In the genomic region with DNA sequence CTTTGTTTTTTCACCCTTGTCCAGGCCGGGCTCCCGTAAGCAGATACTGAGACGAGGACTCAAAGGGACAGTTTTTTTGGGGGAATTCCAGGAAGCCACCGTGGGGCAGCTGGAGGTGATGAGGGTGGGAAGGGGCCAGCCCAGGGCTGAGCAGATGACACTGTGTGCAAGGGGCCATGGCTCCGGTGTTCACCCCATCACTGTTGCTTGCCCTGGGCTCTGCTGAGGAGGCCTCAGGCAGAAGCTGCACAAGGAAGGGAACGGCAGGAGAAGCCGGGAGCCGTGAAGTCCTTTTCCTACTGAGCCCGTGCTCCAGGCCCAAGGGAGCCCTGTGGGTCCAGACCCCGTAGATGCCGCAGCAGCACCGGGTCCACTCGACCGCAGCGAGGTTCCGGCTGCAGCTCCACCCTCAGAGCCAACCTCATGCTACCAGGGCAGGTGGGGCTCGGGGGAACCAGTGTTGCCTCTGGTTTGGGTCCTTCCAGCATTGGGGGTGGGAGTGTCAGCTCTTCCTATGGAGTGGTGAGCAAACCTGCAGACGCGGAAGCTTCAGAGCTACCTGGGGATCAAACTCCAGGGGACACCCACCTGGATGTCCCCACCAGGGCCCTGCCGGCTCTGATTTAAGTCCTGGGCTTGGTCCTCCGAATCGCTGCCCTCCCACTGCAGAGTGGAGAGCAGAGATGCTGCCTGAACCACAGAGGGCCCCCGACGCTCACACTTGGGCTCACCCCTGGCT, we compare ENCODE assay signal across 14 cellular contexts. TPM values are rescaled to one million over a fixed set of nuclear protein-coding genes. Genes with fewer than 3 reads are reported as not detected.
DNase-seq lines count a peak whose midpoint lies in the region; ATAC-seq and TF ChIP-seq lines count a peak whose summit lies in the region.
"Had no signal": no experiment of that assay in that cellular context is flagged by ENCODE, and none has a peak within 500 bp of the region (broad histone marks: within the 10 kb centered on the region; RNA-seq: fewer than 3 reads in every experiment).

No MANE protein-coding gene starts in this region.

- no peak for ATAC-seq in CD4-positive, alpha-beta T cell (ENCODE audit: poor library complexity)
- ATAC-seq: activated CD4-positive, CD25-positive, alpha-beta regulatory T cell treated with anti-CD3 and anti-CD28 coated beads, Interleukin-2, amount 50 U/mL, for 24 hours; CD8-positive, alpha-beta T cell had no signal

- no peaks in the 10 kb centered on the region for H3K27me3 ChIP-seq in CD4-positive, alpha-beta T cell (ENCODE audit: control insufficient read depth, insufficient read depth, low read length)
- H3K27me3 ChIP-seq: SJSA1 had no signal

- POLR2A ChIA-PET in CD4-positive, alpha-beta T cell (lab: Charles Lee), result interaction anchor here (2.1 kb wide), 1 partner anchor 187 kb away, joined by 7 read pairs; a partner anchor contains a TSS

- H3K9me3 Mint-ChIP-seq in CD4-positive, alpha-beta T cell, result no peaks in the 10 kb centered on the region
- H3K9me3 Mint-ChIP-seq in HFFc6, result no peaks in the 10 kb centered on the region
- H3K9me3 Mint-ChIP-seq in chondrocyte (ENCODE audit: low read depth), result no peaks in the 10 kb centered on the region
- no peaks in the 10 kb centered on the region for H3K9me3 Mint-ChIP-seq in nephron
- H3K9me3 Mint-ChIP-seq: CD8-positive, alpha-beta T cell had no signal

- no peak for DNase-seq in CD4-positive, alpha-beta T cell
- no peak for DNase-seq in HFFc6
- no peak for DNase-seq in chondrocyte (ENCODE audit: low spot score)
- no peak for DNase-seq in GM19240 (ENCODE audit: insufficient read length, low spot score)
- DNase-seq in NCI-H2171 (lab: John Stamatoyannopoulos, UW), result no peak
- no peak for DNase-seq in stimulated activated naive CD4-positive, alpha-beta T cell treated with Interleukin-2 at 50 U/mL for 16 hours (lab: John Stamatoyannopoulos, UW)
- DNase-seq: activated naive CD4-positive, alpha-beta T cell treated with Interleukin-2 at 50 U/mL for 16 hours; Karpas-422; NCI-H187; NCI-H82 had no signal

- CTCF ChIA-PET in CD4-positive, alpha-beta T cell (lab: Charles Lee), result no interaction called here

- H3K4me3 Mint-ChIP-seq in CD4-positive, alpha-beta T cell, result no peak overlapping the region
- H3K4me3 Mint-ChIP-seq in HFFc6 (no peak overlapping the region), chondrocyte (ENCODE audit: unreplicated experiment) (peak overlapping the region; percentile 77), nephron (peak overlapping the region; percentile 79 to 87 (median 86))

- peaks cover 6% of the 10 kb centered on the region for H3K4me1 Mint-ChIP-seq in CD4-positive, alpha-beta T cell (ENCODE audit: low read depth)
- H3K4me1 Mint-ChIP-seq in HFFc6 (ENCODE audit: low read depth) (peaks cover 17% of the 10 kb centered on the region), chondrocyte (ENCODE audit: low read depth) (peaks cover 29% of the 10 kb centered on the region), nephron (peaks cover 24% of the 10 kb centered on the region)

- H3K27ac ChIP-seq in CD4-positive, alpha-beta T cell (ENCODE audit: low read depth, low read length), result no peak overlapping the region
- H3K27ac ChIP-seq: SJSA1 had no signal

- peak overlapping the region; percentile 88 for H3K27ac Mint-ChIP-seq in CD4-positive, alpha-beta T cell
- H3K27ac Mint-ChIP-seq in HFFc6 (peak overlapping the region; percentile 88; the same call in 1 of the 2 replicates), chondrocyte (ENCODE audit: unreplicated experiment) (no peak overlapping the region), nephron (no peak overlapping the region)

- no peaks in the 10 kb centered on the region for H3K27me3 Mint-ChIP-seq in CD4-positive, alpha-beta T cell
- H3K27me3 Mint-ChIP-seq in HFFc6 (ENCODE audit: insufficient read depth) (peaks cover 4% of the 10 kb centered on the region; the same call in 1 of the 2 replicates), chondrocyte (ENCODE audit: low read depth) (no peaks in the 10 kb centered on the region), nephron (ENCODE audit: low read depth) (peaks cover 10% of the 10 kb centered on the region)

- intact Hi-C loops in CD4-positive, alpha-beta T cell (cut with DNase I, micrococcal nuclease), result no loop called here

- no peaks in the 10 kb centered on the region for H3K36me3 Mint-ChIP-seq in CD4-positive, alpha-beta T cell (ENCODE audit: low read depth)
- H3K36me3 Mint-ChIP-seq in HFFc6 (ENCODE audit: low read depth) (no peaks in the 10 kb centered on the region), chondrocyte (ENCODE audit: low read depth) (no peaks in the 10 kb centered on the region), nephron (ENCODE audit: low read depth) (no peaks in the 10 kb centered on the region)
- H3K36me3 Mint-ChIP-seq: CD8-positive, alpha-beta T cell had no signal

- TF ChIP-seq CTCF in CD4-positive, alpha-beta T cell (IDR thresholded peaks at IDR 0.05), result no peak
- no peak for TF ChIP-seq CTCF in HFFc6 (IDR thresholded peaks at IDR 0.05)
- no peak for TF ChIP-seq CTCF in chondrocyte (IDR thresholded peaks at IDR 0.05)
- no peak for TF ChIP-seq CTCF in nephron (IDR thresholded peaks at IDR 0.05; ENCODE audit: unreplicated experiment in 3 of 3)

- no peaks in the 10 kb centered on the region for H3K9me3 ChIP-seq in CD4-positive, alpha-beta T cell (ENCODE audit: control insufficient read depth, low read length)

RNA-seq across cellular contexts. Expression of a gene that starts 4.2 kb away (rescaled TPM):
- under 1 TPM; 0.47 to 0.69 TPM for total RNA-seq in CD4-positive, alpha-beta T cell
- total RNA-seq in HFFc6 (2021; fragmentation: NEBNext Ultra II Directional; extraction: Animal tissue kit (Norgen Biotek cat#: 25700)), result under 1 TPM in 5 of 6 experiments, not detected in 1; 0.11 to 0.95 (median 0.48) TPM
- total RNA-seq in chondrocyte, result 2.1 to 2.3 TPM (median 2.1 TPM) in 3 replicates
- total RNA-seq: SJSA1 had no signal

RNA-seq across cellular contexts. Expression of a gene that starts 8.3 kb away (rescaled TPM):
- 1 to 10 TPM in 1 of 2 experiments, under 1 TPM in 1; 0.49 to 1.9 TPM for total RNA-seq in CD4-positive, alpha-beta T cell
- under 1 TPM in 3 of 6 experiments, not detected in 3; 0.21 to 0.38 (median 0.25) TPM for total RNA-seq in HFFc6 (2021; fragmentation: NEBNext Ultra II Directional; extraction: Animal tissue kit (Norgen Biotek cat#: 25700))
- total RNA-seq in chondrocyte, result 0.67 to 0.90 TPM (median 0.68 TPM) in 3 replicates

RNA-seq across cellular contexts. Expression of a gene that starts 19.9 kb away (rescaled TPM):
- 100 to 1,000 TPM; 138 to 149 TPM for total RNA-seq in CD4-positive, alpha-beta T cell
- 100 to 1,000 TPM; 502 to 618 (median 574) TPM for total RNA-seq in HFFc6 (2021; fragmentation: NEBNext Ultra II Directional; extraction: Animal tissue kit (Norgen Biotek cat#: 25700))
- total RNA-seq in chondrocyte, result 419 to 543 TPM (median 538 TPM) in 3 replicates

Comparison
In these comparisons a context has a peak if more than half of its experiments do, and no peak if none do; other contexts are left out.
1. H3K27ac Mint-ChIP-seq: peak in CD4-positive, alpha-beta T cell (single experiment) and HFFc6 (single experiment); none in chondrocyte (single experiment) and nephron (0 of 3).
2. H3K4me3 Mint-ChIP-seq: peak in chondrocyte (single experiment) and nephron (3 of 3); none in CD4-positive, alpha-beta T cell (single experiment) and HFFc6 (single experiment).